23 cellular contexts compared by ENCODE assay signal in genomic region chr2:37663390-37663789, GRCh38. TPM values are rescaled to one million over a fixed set of nuclear protein-coding genes. Genes with fewer than 3 reads are reported as not detected.
DNase-seq lines count a peak whose midpoint lies in the region; ATAC-seq and TF ChIP-seq lines count a peak whose summit lies in the region.
"Had no signal": no experiment of that assay in that cellular context is flagged by ENCODE, and none has a peak within 500 bp of the region (broad histone marks: within the 10 kb centered on the region; RNA-seq: fewer than 3 reads in every experiment).

No MANE protein-coding gene starts in this region.

- H3K23ac ChIP-seq in IMR-90 (ENCODE audit: low read depth, low read length): no peak overlapping the region

- no peak for TF ChIP-seq EP300 in gastroesophageal sphincter (IDR thresholded peaks at IDR 0.05)

- H3K9ac ChIP-seq in IMR-90 (ENCODE audit: low read depth, low read length): no peak overlapping the region
- H3K9ac ChIP-seq in skeletal muscle satellite cell (ENCODE audit: low read depth, low read length): no peak overlapping the region

- in situ Hi-C loops in IMR-90 (cut with MboI; ENCODE audit: low sequenced_read_pairs): no loop called here

- H3K9me1 ChIP-seq in IMR-90 (ENCODE audit: insufficient read depth, low read length): peaks cover 40% of the 10 kb centered on the region

- no peak overlapping the region for H2BK15ac ChIP-seq in IMR-90 (ENCODE audit: low read depth, low read length)

- WGBS in IMR-90 (ENCODE audit: extremely low coverage in 2 of 2, insufficient read length in 1 of 2), 2 experiments: 93% methylated on average over 3 of the region's 7 CpGs; no CpG with 5 or more reads in 1 of the 2 experiments
- WGBS in gastroesophageal sphincter (ENCODE audit: low coverage in 1 of 2), 2 donors: 93 to 97% methylated on average over 3 to 7 of the region's 7 CpGs

- peak overlapping the region; percentile 52 for H3K27ac Mint-ChIP-seq in activated naive CD4-positive, alpha-beta T cell treated with anti-CD3 and anti-CD28 coated beads, Interleukin-2, amount 50 U/mL, for 24 hours
- H3K27ac Mint-ChIP-seq in activated naive CD4-positive, alpha-beta T cell treated with anti-CD3 and anti-CD28 coated beads for 36 hours: no peak overlapping the region

- H3K4me1 ChIP-seq in IMR-90 (ENCODE audit: control insufficient read depth, insufficient read depth, low read length): peaks cover 41% of the 10 kb centered on the region
- peaks cover 23 to 100% (median 38%) of the 10 kb centered on the region in 3 donors for H3K4me1 ChIP-seq in gastroesophageal sphincter
- peaks cover 90% of the 10 kb centered on the region for H3K4me1 ChIP-seq in skeletal muscle satellite cell (ENCODE audit: control insufficient read depth, insufficient read depth, low read length)
- H3K4me1 ChIP-seq: foreskin keratinocyte had no signal

- peaks cover 53% of the 10 kb centered on the region for H3K36me3 ChIP-seq in IMR-90 (ENCODE audit: control insufficient read depth, insufficient read depth, low read length)
- peaks cover 0 to 8% of the 10 kb centered on the region in 2 donors for H3K36me3 ChIP-seq in gastroesophageal sphincter
- peaks cover 98% of the 10 kb centered on the region for H3K36me3 ChIP-seq in skeletal muscle satellite cell (ENCODE audit: insufficient read depth, low read length)

- TF ChIP-seq RAD21 in IMR-90 (IDR thresholded peaks at IDR 0.05; ENCODE audit: low read length): no peak

- no peak overlapping the region for H3K18ac ChIP-seq in IMR-90 (ENCODE audit: low read depth, low read length)

- ATAC-seq in IMR-90 (ENCODE audit: low read depth) (no peak), gastroesophageal sphincter (no peak), HG03378 (IDR thresholded peaks at IDR 0.05; ENCODE audit: unreplicated experiment) (no peak)
- ATAC-seq: activated T-cell treated with anti-CD3 and anti-CD28 coated beads, Interleukin-2, amount 50 U/mL, for 72 hours; foreskin keratinocyte; HepG2; left colon; mucosa of descending colon; sciatic nerve had no signal

- no peak for DNase-seq in activated naive CD4-positive, alpha-beta T cell treated with anti-CD3 and anti-CD28 coated beads for 36 hours
- DNase-seq in IMR-90 (no peak), cortex of kidney (lab: John Stamatoyannopoulos, UW) (no peak), hypothalamus (lab: John Stamatoyannopoulos, UW) (no peak)
- DNase-seq: activated CD4-positive, alpha-beta T cell treated with anti-CD3 and anti-CD28 coated beads, Interleukin-2, amount 50 U/mL, for 48 hours; activated T-cell treated with anti-CD3 and anti-CD28 coated beads, Interleukin-2, amount 50 U/mL, for 72 hours; DMS 273 treated with DMSO at 0.1 percent for 48 hours; foreskin keratinocyte; left colon; MM.1S; mucosa of descending colon; NCI-H748 treated with DMSO at 0.1 percent for 48 hours; stimulated activated CD4-positive, alpha-beta T cell treated with anti-CD3 and anti-CD28 coated beads, Interleukin-1b, Interleukin-23, amount 100 ng/mL, for 48 hours; stomach; T-helper 2 cell had no signal

- dilution Hi-C loops in IMR-90 (cut with HindIII; ENCODE audit: low sequenced_read_pairs, unreplicated experiment): no loop called here

- H3K9me3 Mint-ChIP-seq in activated naive CD4-positive, alpha-beta T cell treated with anti-CD3 and anti-CD28 coated beads, Interleukin-2, amount 50 U/mL, for 24 hours: no peaks in the 10 kb centered on the region
- no peaks in the 10 kb centered on the region for H3K9me3 Mint-ChIP-seq in activated naive CD4-positive, alpha-beta T cell treated with anti-CD3 and anti-CD28 coated beads for 36 hours

- H3K4me1 Mint-ChIP-seq in activated naive CD4-positive, alpha-beta T cell treated with anti-CD3 and anti-CD28 coated beads, Interleukin-2, amount 50 U/mL, for 24 hours: peaks cover 78% of the 10 kb centered on the region
- peaks cover 43% of the 10 kb centered on the region for H3K4me1 Mint-ChIP-seq in activated naive CD4-positive, alpha-beta T cell treated with anti-CD3 and anti-CD28 coated beads for 36 hours (ENCODE audit: low read depth)

- intact Hi-C loops in activated naive CD4-positive, alpha-beta T cell treated with anti-CD3 and anti-CD28 coated beads for 36 hours (cut with micrococcal nuclease): no loop called here
- intact Hi-C loops in IMR-90 (cut with micrococcal nuclease): no loop called here

- TF ChIP-seq POLR2A in IMR-90 (IDR thresholded peaks at IDR 0.05; ENCODE audit: low read depth, low read length): no peak
- TF ChIP-seq POLR2A in gastroesophageal sphincter (IDR thresholded peaks at IDR 0.05): no peak

- H4K91ac ChIP-seq in IMR-90 (ENCODE audit: insufficient read depth, low read depth, low read length): no peak overlapping the region

- no peak overlapping the region for H3K4ac ChIP-seq in IMR-90 (ENCODE audit: low read depth, low read length)

- H3K4me2 ChIP-seq in IMR-90 (ENCODE audit: low read depth, low read length) (no peak overlapping the region), skeletal muscle satellite cell (ENCODE audit: low read length) (peak overlapping the region; percentile 81)

- H3K36me3 Mint-ChIP-seq in activated naive CD4-positive, alpha-beta T cell treated with anti-CD3 and anti-CD28 coated beads, Interleukin-2, amount 50 U/mL, for 24 hours: peaks cover 15% of the 10 kb centered on the region
- H3K36me3 Mint-ChIP-seq in activated naive CD4-positive, alpha-beta T cell treated with anti-CD3 and anti-CD28 coated beads for 36 hours (ENCODE audit: low read depth): peaks cover 11% of the 10 kb centered on the region

- H2AK5ac ChIP-seq in IMR-90 (ENCODE audit: low read depth, low read length): no peak overlapping the region

- no TSS peak for BruUV-seq in IMR-90 (replicated peaks; lab: Mats Ljungman, UMichigan)

- peak overlapping the region; percentile 11; the same call in 1 of the 2 replicates for H3K14ac ChIP-seq in IMR-90 (replicated peaks; ENCODE audit: low read depth, low read length)

- no peak overlapping the region for H3K4me3 ChIP-seq in IMR-90 (ENCODE audit: insufficient read depth, low read depth, low read length)
- no peak overlapping the region for H3K4me3 ChIP-seq in gastroesophageal sphincter
- H3K4me3 ChIP-seq in skeletal muscle satellite cell (ENCODE audit: low read length): no peak overlapping the region
- H3K4me3 ChIP-seq: HAP-1, mucosa of descending colon, stomach, vagina had no signal

- H2AK9ac ChIP-seq in IMR-90 (replicated peaks; ENCODE audit: low read depth, low read length, poor library complexity): no peak overlapping the region

- H3K56ac ChIP-seq in IMR-90 (ENCODE audit: extremely low read depth, insufficient read depth, low read length): no peak overlapping the region

- POLR2A ChIA-PET in IMR-90 (lab: Charles Lee; ENCODE audit: unreplicated experiment): no interaction called here

- H2BK5ac ChIP-seq in IMR-90 (ENCODE audit: low read depth, low read length, poor library complexity, severe bottlenecking): no peak overlapping the region

- peaks cover 99% of the 10 kb centered on the region for H4K20me1 ChIP-seq in IMR-90 (ENCODE audit: insufficient read depth, low read length)

- H3K9me3 ChIP-seq in IMR-90 (ENCODE audit: control insufficient read depth, insufficient read depth, low read length): no peaks in the 10 kb centered on the region
- no peaks in the 10 kb centered on the region for H3K9me3 ChIP-seq in gastroesophageal sphincter
- no peaks in the 10 kb centered on the region for H3K9me3 ChIP-seq in skeletal muscle satellite cell (replicated peaks; ENCODE audit: low read length)
- H3K9me3 ChIP-seq: HAP-1, mucosa of descending colon, stomach, vagina had no signal

- no peak overlapping the region for H4K5ac ChIP-seq in IMR-90 (ENCODE audit: low read depth, low read length)

- H3K27me3 Mint-ChIP-seq in activated naive CD4-positive, alpha-beta T cell treated with anti-CD3 and anti-CD28 coated beads, Interleukin-2, amount 50 U/mL, for 24 hours: no peaks in the 10 kb centered on the region
- no peaks in the 10 kb centered on the region for H3K27me3 Mint-ChIP-seq in activated naive CD4-positive, alpha-beta T cell treated with anti-CD3 and anti-CD28 coated beads for 36 hours (ENCODE audit: low read depth)

- no peak overlapping the region for H2BK120ac ChIP-seq in IMR-90 (ENCODE audit: low read depth, low read length)

- H2BK20ac ChIP-seq in IMR-90 (ENCODE audit: low read depth, low read length): no peak overlapping the region

- H3K27me3 ChIP-seq in IMR-90 (ENCODE audit: control insufficient read depth, insufficient read depth, low read length): no peaks in the 10 kb centered on the region
- H3K27me3 ChIP-seq in gastroesophageal sphincter: no peaks in the 10 kb centered on the region
- no peaks in the 10 kb centered on the region for H3K27me3 ChIP-seq in skeletal muscle satellite cell (ENCODE audit: control insufficient read depth, insufficient read depth, low read length)
- H3K27me3 ChIP-seq: foreskin keratinocyte, stomach, vagina had no signal

- H3K4me3 Mint-ChIP-seq in activated naive CD4-positive, alpha-beta T cell treated with anti-CD3 and anti-CD28 coated beads, Interleukin-2, amount 50 U/mL, for 24 hours: no peak overlapping the region
- H3K4me3 Mint-ChIP-seq in activated naive CD4-positive, alpha-beta T cell treated with anti-CD3 and anti-CD28 coated beads for 36 hours: no peak overlapping the region
- H3K4me3 Mint-ChIP-seq: activated T-cell treated with anti-CD3 and anti-CD28 coated beads, Interleukin-2, amount 50 U/mL, for 72 hours had no signal

- CTCF ChIA-PET in activated naive CD4-positive, alpha-beta T cell treated with anti-CD3 and anti-CD28 coated beads for 36 hours (lab: Charles Lee): no interaction called here
- CTCF ChIA-PET in IMR-90 (lab: Yijun Ruan, JAX): no interaction called here

- no peak overlapping the region for H2AFZ ChIP-seq in IMR-90 (replicated peaks; ENCODE audit: low read length, poor library complexity)

- no peak for TF ChIP-seq CTCF in IMR-90 (conservative IDR thresholded peaks at IDR 0.05; ENCODE audit: low read depth, low read length)
- TF ChIP-seq CTCF in gastroesophageal sphincter (IDR thresholded peaks at IDR 0.05): no peak

- no peak overlapping the region for H3K27ac ChIP-seq in IMR-90 (ENCODE audit: insufficient read depth, low read length)
- peak overlapping the region in 3 of 4 donors; percentile 48 to 93 (median 69) for H3K27ac ChIP-seq in gastroesophageal sphincter
- H3K27ac ChIP-seq: foreskin keratinocyte had no signal

- peaks cover 0 to 61% of the 10 kb centered on the region in 2 experiments; a peak in 2 of 4 replicates for H3K79me1 ChIP-seq in IMR-90 (ENCODE audit: low read depth in 1 of 2, low read length in 2 of 2)

- no peak overlapping the region for H4K8ac ChIP-seq in IMR-90 (ENCODE audit: low read depth in 2 of 2, low read length in 2 of 2)

TF ChIP-seq in IMR-90, 13 proteins besides CTCF, POLR2A, EP300 and RAD21 (continues in another document):
- no peak for TF ChIP-seq MAZ (IDR thresholded peaks at IDR 0.05; ENCODE audit: borderline replicate concordance, low read depth, low read length)
- no peak for TF ChIP-seq CHD1 (IDR thresholded peaks at IDR 0.05; ENCODE audit: low read depth, low read length)

RNA-seq across cellular contexts. Expression of gene CDC42EP3, which starts 8.1 kb away (rescaled TPM):
- total RNA-seq in activated naive CD4-positive, alpha-beta T cell treated with anti-CD3 and anti-CD28 coated beads for 36 hours: 1 to 10 TPM; 8.5 to 9.4 TPM
- total RNA-seq in IMR-90 (2012; rRNA removed) (152 and 167 TPM in 2 replicates), gastroesophageal sphincter (100 to 1,000 TPM in 2 of 4 donors, 10 to 100 TPM in 2; 39.4 to 198 (median 87.4) TPM)
- 177 and 193 TPM in 2 replicates for polyA plus RNA-seq in IMR-90 (2012; rRNA removed)
- 71.7 and 119 TPM in 2 replicates for polyA plus RNA-seq in IMR-90 (2012; cell fraction: cytosol; rRNA removed)
- 63.1 and 123 TPM in 2 replicates for polyA plus RNA-seq in IMR-90 (2012; cell fraction: nucleus; rRNA removed; ENCODE audit: low replicate concordance)
- total RNA-seq in skeletal muscle satellite cell (2012; rRNA removed): 4.6 and 14.9 TPM in 2 replicates
- total RNA-seq: HepG2 had no signal
